ENCODE assay signal across 20 cellular contexts in genomic region chr18:68519341-68519740, GRCh38.
"Had no signal": no experiment of that assay in that cellular context is flagged by ENCODE, and none has a peak within 500 bp of the region (broad histone marks: within the 10 kb centered on the region; RNA-seq: fewer than 3 reads in every experiment).

No MANE protein-coding gene starts in this region.

- H3K27ac ChIP-seq: gastrocnemius medialis, heart left ventricle, left ventricle myocardium inferior, right atrium auricular region, skin epidermis, tibial nerve, vagina had no signal

- H3K4me3 ChIP-seq: gastrocnemius medialis, heart left ventricle, left ventricle myocardium inferior, right atrium auricular region, skin epidermis, tibial nerve, vagina had no signal

- DNase-seq: activated CD4-positive, alpha-beta memory T cell treated with anti-CD3 and anti-CD28 coated beads, Interleukin-2, amount 10 ng/mL, durations not matched to agents 7 days and 5 days; activated CD4-positive, alpha-beta T cell treated with anti-CD3 and anti-CD28 coated beads for 48 hours; activated CD4-positive, CD25-positive, alpha-beta regulatory T cell; activated naive CD4-positive, alpha-beta T cell; activated naive CD8-positive, alpha-beta T cell treated with anti-CD3 and anti-CD28 coated beads for 36 hours; activated T-cell treated with anti-CD3 and anti-CD28 coated beads, Interleukin-2, amount 50 U/mL, for 1 hour; amygdala; cortex of kidney; gastrocnemius medialis; heart left ventricle; kidney; left ventricle myocardium inferior; mammary epithelial cell; T-helper 9 cell had no signal

- FAIRE-seq: endometrium, kidney had no signal

- H3K4me1 ChIP-seq: gastrocnemius medialis, heart left ventricle, left ventricle myocardium inferior, right atrium auricular region, tibial nerve, vagina had no signal

- H3K9me3 ChIP-seq: gastrocnemius medialis, right atrium auricular region, tibial nerve, vagina had no signal

- H3K27me3 ChIP-seq: gastrocnemius medialis, heart left ventricle, right atrium auricular region, tibial nerve, vagina had no signal

- H3K36me3 ChIP-seq: gastrocnemius medialis, heart left ventricle, left ventricle myocardium inferior, right atrium auricular region, tibial nerve, vagina had no signal

- ATAC-seq: activated T-helper 17 cell treated with anti-CD3 and anti-CD28 coated beads, Interleukin-2, amount 50 U/mL, for 72 hours; gastrocnemius medialis; heart left ventricle had no signal
